ENCODE assay signal across 8 cellular contexts in the genomic region with DNA sequence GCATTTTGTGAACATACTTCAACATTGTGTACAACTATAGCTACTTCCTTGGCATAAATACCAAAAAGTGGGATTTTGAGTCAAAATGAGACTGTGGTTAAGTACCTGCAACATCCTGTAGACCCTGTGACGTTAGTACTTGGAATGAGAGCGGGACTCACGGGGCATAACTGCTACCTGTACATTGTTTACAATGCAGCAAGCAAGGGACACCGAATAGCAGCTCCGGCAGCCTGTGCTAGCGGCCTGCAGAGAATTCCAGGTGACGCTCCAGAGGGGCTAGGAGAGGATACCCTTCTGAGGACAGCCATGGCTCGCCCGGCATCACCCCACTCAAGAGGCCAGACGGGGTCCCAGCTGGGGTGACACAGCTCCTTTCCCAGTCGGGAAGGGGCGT. TPM values are rescaled to one million over a fixed set of nuclear protein-coding genes. Genes with fewer than 3 reads are reported as not detected.
DNase-seq lines count a peak whose midpoint lies in the region; ATAC-seq and TF ChIP-seq lines count a peak whose summit lies in the region.

No MANE protein-coding gene starts in this region.

- no peak overlapping the region for H3K4me2 ChIP-seq in MM.1S (ENCODE audit: low read depth, low read length)

- intact Hi-C loops in left ventricle myocardium inferior (cut with micrococcal nuclease), result no loop called here

- peak; percentile 52 for DNase-seq in NCI-H748 (lab: John Stamatoyannopoulos, UW; ENCODE audit: unreplicated experiment)
- no peak for DNase-seq in NCI-H748 treated with DMSO at 0.1 percent for 48 hours (lab: John Stamatoyannopoulos, UW)
- no peak for DNase-seq in T-helper 2 cell treated with Interferon-gamma antibody and Interleukin-4, amounts not matched to agents 5 μg/mL and 100 μg/mL, for 36 hours (ENCODE audit: low spot score)
- no peak for DNase-seq in left ventricle myocardium inferior
- peak; percentile 37 for DNase-seq in stimulated activated CD8-positive, alpha-beta memory T cell treated with anti-CD3 and anti-CD28 coated beads, Interleukin-4, amount 100 ng/mL, for 48 hours
- no peak for DNase-seq in activated CD8-positive, alpha-beta memory T cell treated with anti-CD3 and anti-CD28 coated beads, Interleukin-2, amount 50 U/mL, for 4 hours
- no peak for DNase-seq in MM.1S

- H3K9ac ChIP-seq in MM.1S (ENCODE audit: low read length), result no peak overlapping the region

- H3K27ac Mint-ChIP-seq in T-helper 2 cell treated with Interferon-gamma antibody and Interleukin-4, amounts not matched to agents 5 μg/mL and 100 μg/mL, for 36 hours, result peak overlapping the region; percentile 95

- H2AFZ ChIP-seq in MM.1S (ENCODE audit: low read length), result no peak overlapping the region

- H3K4me3 Mint-ChIP-seq in T-helper 2 cell treated with Interferon-gamma antibody and Interleukin-4, amounts not matched to agents 5 μg/mL and 100 μg/mL, for 36 hours, result peak overlapping the region; percentile 95

- H3K27me3 Mint-ChIP-seq in T-helper 2 cell treated with Interferon-gamma antibody and Interleukin-4, amounts not matched to agents 5 μg/mL and 100 μg/mL, for 36 hours (ENCODE audit: low read depth), result no peaks in the 10 kb centered on the region

- H3K4me1 ChIP-seq in left ventricle myocardium inferior (peaks cover 18% of the 10 kb centered on the region), MM.1S (ENCODE audit: low read length) (no peaks in the 10 kb centered on the region)

- H3K9me3 ChIP-seq in left ventricle myocardium inferior (replicated peaks), result no peaks in the 10 kb centered on the region
- no peaks in the 10 kb centered on the region for H3K9me3 ChIP-seq in MM.1S (replicated peaks; ENCODE audit: insufficient read depth, low read length)

- H3K4me3 ChIP-seq in left ventricle myocardium inferior, result peak overlapping the region; percentile 77
- no peak overlapping the region for H3K4me3 ChIP-seq in MM.1S (ENCODE audit: low read length)

- TF ChIP-seq CTCF in left ventricle myocardium inferior (IDR thresholded peaks at IDR 0.05; ENCODE audit: borderline replicate concordance) (no peak), MM.1S (IDR thresholded peaks at IDR 0.05; ENCODE audit: low read length) (no peak)

- peaks cover 17% of the 10 kb centered on the region for H3K9me3 Mint-ChIP-seq in T-helper 2 cell treated with Interferon-gamma antibody and Interleukin-4, amounts not matched to agents 5 μg/mL and 100 μg/mL, for 36 hours

- no peak for ATAC-seq in GM19397 (IDR thresholded peaks at IDR 0.05; ENCODE audit: unreplicated experiment)

- H3K27ac ChIP-seq in left ventricle myocardium inferior (replicated peaks) (peak overlapping the region; percentile 89), MM.1S (ENCODE audit: low read length) (no peak overlapping the region)

- H3F3A ChIP-seq in MM.1S (ENCODE audit: insufficient read depth, low read length), result no peaks in the 10 kb centered on the region

- no peaks in the 10 kb centered on the region for H3K27me3 ChIP-seq in left ventricle myocardium inferior (ENCODE audit: low read depth)
- H3K27me3 ChIP-seq in MM.1S (replicated peaks; ENCODE audit: insufficient read depth, low read length), result no peaks in the 10 kb centered on the region

- H3K79me2 ChIP-seq in MM.1S (ENCODE audit: low read length), result no peaks in the 10 kb centered on the region

- H3K9me2 ChIP-seq in MM.1S (replicated peaks; ENCODE audit: insufficient read depth, low read length), result no peaks in the 10 kb centered on the region

- H3K4me1 Mint-ChIP-seq in T-helper 2 cell treated with Interferon-gamma antibody and Interleukin-4, amounts not matched to agents 5 μg/mL and 100 μg/mL, for 36 hours (ENCODE audit: low read depth), result peaks cover 6% of the 10 kb centered on the region

- H3K36me3 Mint-ChIP-seq in T-helper 2 cell treated with Interferon-gamma antibody and Interleukin-4, amounts not matched to agents 5 μg/mL and 100 μg/mL, for 36 hours (ENCODE audit: low read depth), result peaks cover 29% of the 10 kb centered on the region

- H3K36me3 ChIP-seq in left ventricle myocardium inferior, result peaks cover 7% of the 10 kb centered on the region
- no peaks in the 10 kb centered on the region for H3K36me3 ChIP-seq in MM.1S (replicated peaks; ENCODE audit: insufficient read depth, low read length)

- no peaks in the 10 kb centered on the region for H4K20me1 ChIP-seq in MM.1S (ENCODE audit: insufficient read depth, low read length)

RNA-seq across cellular contexts. Expression of gene ZNF331, which starts 0.8 kb away (rescaled TPM):
- total RNA-seq in left ventricle myocardium inferior, result 10.1 TPM

Comparison
In these comparisons a context has a peak if more than half of its experiments do, and no peak if none do; other contexts are left out.
1. DNase-seq: peak in NCI-H748 (single experiment) and stimulated activated CD8-positive, alpha-beta memory T cell treated with anti-CD3 and anti-CD28 coated beads, Interleukin-4, amount 100 ng/mL, for 48 hours (single experiment); none in NCI-H748 treated with DMSO at 0.1 percent for 48 hours (single experiment), T-helper 2 cell treated with Interferon-gamma antibody and Interleukin-4, amounts not matched to agents 5 μg/mL and 100 μg/mL, for 36 hours (single experiment), left ventricle myocardium inferior (single experiment), activated CD8-positive, alpha-beta memory T cell treated with anti-CD3 and anti-CD28 coated beads, Interleukin-2, amount 50 U/mL, for 4 hours (single experiment) and MM.1S (single experiment).